Comparison of ENCODE assay signal across 12 cellular contexts in genomic region chr1:100523038-100523649, GRCh38. TPM values are rescaled to one million over a fixed set of nuclear protein-coding genes. Genes with fewer than 3 reads are reported as not detected.
DNase-seq lines count a peak whose midpoint lies in the region; ATAC-seq lines count a peak whose summit lies in the region.
"Had no signal": no experiment of that assay in that cellular context is flagged by ENCODE, and none has a peak within 500 bp of the region (broad histone marks: within the 10 kb centered on the region; RNA-seq: fewer than 3 reads in every experiment).

No MANE protein-coding gene starts in this region.

- ATAC-seq in GM19468 (IDR thresholded peaks at IDR 0.05; ENCODE audit: extremely low read depth, unreplicated experiment) (peak; percentile 66), HG03135 (IDR thresholded peaks at IDR 0.05; ENCODE audit: unreplicated experiment) (peak; percentile 93), T-helper 17 cell (no peak)

- peaks cover 9% of the 10 kb centered on the region for H3K4me1 Mint-ChIP-seq in T-helper 17 cell

- peak overlapping the region; percentile 73 for H3K27ac Mint-ChIP-seq in T-helper 17 cell
- H3K27ac Mint-ChIP-seq: T-helper 1 cell treated with Interleukin-12 subunit alpha and Interleukin-12 subunit beta and Interleukin-4 antibody, amounts not matched to agents 30 μg/mL and 1 μg/mL, for 36 hours had no signal

- H3K27me3 Mint-ChIP-seq in T-helper 17 cell: no peaks in the 10 kb centered on the region

- no peak overlapping the region for H3K4me3 Mint-ChIP-seq in T-helper 17 cell
- H3K4me3 Mint-ChIP-seq: immature natural killer cell; T-helper 1 cell treated with Interleukin-12 subunit alpha and Interleukin-12 subunit beta and Interleukin-4 antibody, amounts not matched to agents 30 μg/mL and 1 μg/mL, for 36 hours had no signal

- no peaks in the 10 kb centered on the region for H3K9me3 ChIP-seq in T-helper 17 cell (ENCODE audit: control insufficient read depth, low read length, poor library complexity, severe bottlenecking)

- H3K36me3 Mint-ChIP-seq in T-helper 17 cell (ENCODE audit: low read depth): peaks cover 2% of the 10 kb centered on the region

- peak; percentile 32 for DNase-seq in GDM1 (lab: John Stamatoyannopoulos, UW)
- DNase-seq in T-helper 17 cell: no peak
- no peak for DNase-seq in NCI-H146 treated with DMSO at 0.1 percent for 48 hours (lab: John Stamatoyannopoulos, UW; ENCODE audit: unreplicated experiment)
- no peak for DNase-seq in HT-29 (ENCODE audit: low spot score)
- no peak for DNase-seq in Ammon's horn (ENCODE audit: low spot score)
- DNase-seq in stimulated activated CD4-positive, alpha-beta T cell treated with anti-CD3 and anti-CD28 coated beads, Interleukin-4, amount 100 ng/mL, for 24 hours: no peak
- DNase-seq: COR-L47, immature natural killer cell had no signal

RNA-seq across cellular contexts. Expression of gene GPR88, which starts 14.8 kb away (rescaled TPM):
- under 1 TPM in 1 of 2 donors, not detected in 1; 0.21 TPM for total RNA-seq in T-helper 17 cell
- not detected in 2 replicates for total RNA-seq in HT-29 (2014; rRNA removed; shearing (Covaris generic))
- total RNA-seq: bronchial epithelial cell had no signal
